Comparison of ENCODE assay signal across 15 cellular contexts in the genomic region with DNA sequence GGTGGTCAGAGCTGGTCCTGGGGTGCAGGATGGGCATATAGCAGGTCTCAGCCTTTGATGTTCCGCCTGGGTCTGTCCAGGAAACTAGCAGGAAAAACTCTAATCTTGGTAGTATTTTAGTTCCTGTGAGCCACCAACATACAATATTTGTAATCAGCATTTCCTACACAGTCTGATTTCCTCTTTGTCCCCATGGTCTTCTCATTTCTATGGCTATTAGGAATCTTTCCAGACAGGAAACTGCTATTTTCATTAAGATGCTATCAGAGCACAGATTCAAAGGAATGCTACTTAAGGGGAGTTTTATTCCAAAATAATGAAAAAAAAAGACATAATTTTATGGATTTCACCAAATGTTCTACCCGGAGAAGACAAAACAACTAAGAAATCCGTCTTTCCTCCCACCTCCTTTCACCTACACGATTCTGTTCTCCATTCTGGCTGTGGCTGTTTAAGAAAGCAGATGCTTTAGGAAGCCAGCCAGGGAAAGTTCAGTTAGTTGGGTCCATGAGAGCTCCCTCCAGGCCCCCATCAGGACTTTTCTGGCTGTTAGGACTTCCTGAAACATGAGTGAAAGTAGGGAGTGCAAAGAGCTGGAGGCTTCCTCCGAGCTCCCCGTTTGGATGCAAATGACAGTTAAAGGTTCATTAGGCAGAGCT. TPM values are rescaled to one million over a fixed set of nuclear protein-coding genes. Genes with fewer than 3 reads are reported as not detected.
"Had no signal": no experiment of that assay in that cellular context is flagged by ENCODE, and none has a peak within 500 bp of the region (broad histone marks: within the 10 kb centered on the region; RNA-seq: fewer than 3 reads in every experiment).

No MANE protein-coding gene starts in this region.

- H3K27me3 Mint-ChIP-seq: activated T-helper 17 cell treated with anti-CD3 and anti-CD28 coated beads, Interleukin-2, amount 50 U/mL, for 72 hours; T-cell had no signal

- H3K4me3 Mint-ChIP-seq: activated T-helper 17 cell treated with anti-CD3 and anti-CD28 coated beads, Interleukin-2, amount 50 U/mL, for 72 hours; naive B cell; T-cell had no signal

- H3K27ac ChIP-seq: transverse colon, vagina had no signal

- H3K36me3 Mint-ChIP-seq: naive B cell had no signal

- H3K27me3 ChIP-seq: transverse colon, vagina had no signal

- H3K4me3 ChIP-seq: transverse colon, vagina had no signal

- H3K36me3 ChIP-seq: transverse colon, vagina had no signal

- H3K4me1 Mint-ChIP-seq: activated T-helper 17 cell treated with anti-CD3 and anti-CD28 coated beads, Interleukin-2, amount 50 U/mL, for 72 hours had no signal

- H3K9me3 ChIP-seq: transverse colon, vagina had no signal

- H3K4me1 ChIP-seq: transverse colon, vagina had no signal

- H3K27ac Mint-ChIP-seq: activated T-helper 17 cell treated with anti-CD3 and anti-CD28 coated beads, Interleukin-2, amount 50 U/mL, for 72 hours; T-cell had no signal

- DNase-seq: activated CD4-positive, alpha-beta T cell treated with anti-CD3 and anti-CD28 coated beads for 1 hour; activated CD4-positive, alpha-beta T cell treated with anti-CD3 and anti-CD28 coated beads, Interleukin-2, amount 50 U/mL, for 4 hours; activated naive CD4-positive, alpha-beta T cell treated with Interleukin-2 at 50 U/mL for 16 hours; effector memory CD4-positive, alpha-beta T cell; left colon; naive B cell; right cardiac atrium; small intestine; stimulated activated CD4-positive, alpha-beta T cell treated with anti-CD3 and anti-CD28 coated beads, Interleukin-4, amount 100 ng/mL, for 24 hours; stimulated activated naive CD4-positive, alpha-beta T cell; T-cell; T1000; transverse colon had no signal

- ATAC-seq: activated T-helper 17 cell treated with anti-CD3 and anti-CD28 coated beads, Interleukin-2, amount 50 U/mL, for 72 hours; left colon; T-cell had no signal

RNA-seq across cellular contexts. Expression of a gene that starts 36.4 kb away (rescaled TPM):
- total RNA-seq: transverse colon, vagina had no signal
